In the genomic region with DNA sequence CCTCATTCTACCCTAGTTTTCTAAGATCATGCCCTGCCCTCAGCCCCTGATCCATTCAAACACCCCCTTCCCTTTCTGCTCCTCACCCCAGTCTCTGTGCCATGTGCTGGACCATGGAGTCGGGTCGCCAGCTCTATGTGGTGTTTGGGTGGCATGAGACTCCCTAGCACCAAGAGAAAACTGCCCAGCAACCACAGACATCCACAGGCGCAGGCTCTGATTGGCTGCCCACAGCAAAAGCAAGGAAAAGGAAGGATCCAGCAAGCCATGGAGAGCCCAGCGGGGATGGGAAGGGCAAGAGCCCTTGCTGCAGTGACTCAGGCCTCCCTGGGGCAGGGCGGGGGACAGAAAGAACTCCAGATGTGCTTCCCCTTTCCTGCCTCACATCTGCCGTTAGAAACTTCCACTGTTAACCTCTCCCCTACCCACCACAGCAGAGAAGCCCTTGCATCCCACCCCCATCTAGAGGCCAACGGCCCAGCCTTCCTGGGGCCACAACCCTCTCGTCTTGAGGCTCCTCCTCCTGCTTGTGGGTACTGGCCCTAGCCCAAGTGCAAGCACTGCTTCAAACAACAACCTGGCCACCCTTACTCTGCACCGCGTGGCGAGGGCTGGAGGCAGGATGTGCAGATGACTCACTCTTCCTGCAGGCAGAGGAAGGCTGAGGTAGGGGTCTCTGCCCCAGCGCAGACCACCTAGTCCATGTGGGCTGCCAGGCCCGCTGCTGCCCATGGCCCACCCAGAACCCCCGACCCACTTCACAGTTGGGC, we compare ENCODE assay signal across 8 cellular contexts. TPM values are rescaled to one million over a fixed set of nuclear protein-coding genes. Genes with fewer than 3 reads are reported as not detected.
A peak's percentile ranks its signal among the peaks of the same experiment; 100 is the strongest.
DNase-seq lines count a peak whose midpoint lies in the region; ATAC-seq and TF ChIP-seq lines count a peak whose summit lies in the region.

No MANE protein-coding gene starts in this region.

- ATAC-seq in activated CD4-positive, CD25-positive, alpha-beta regulatory T cell treated with anti-CD3 and anti-CD28 coated beads, Interleukin-2, amount 50 U/mL, for 24 hours: peak; percentile 28 to 45
- ATAC-seq in left colon: peak; percentile 54

- H3K27me3 Mint-ChIP-seq in chondrocyte (ENCODE audit: low read depth): no peaks in the 10 kb centered on the region

- intact Hi-C loops in left colon (cut with DNase I, micrococcal nuclease): loop anchor here in 1 of 2 donors (10.0 kb wide), 1 partner anchor 161 kb away; no protein-coding TSS in a partner anchor

- no peak overlapping the region for H3K4me3 ChIP-seq in H7 (ENCODE audit: insufficient read depth, low read depth, low read length)

- peak overlapping the region; percentile 98 for H3K27ac Mint-ChIP-seq in chondrocyte (ENCODE audit: unreplicated experiment)

- H3K4me1 Mint-ChIP-seq in chondrocyte (ENCODE audit: low read depth): peaks cover 78% of the 10 kb centered on the region

- TF ChIP-seq CTCF in chondrocyte (IDR thresholded peaks at IDR 0.05): no peak

- H3K4me3 Mint-ChIP-seq in chondrocyte (ENCODE audit: unreplicated experiment): peak overlapping the region; percentile 41

- peaks cover 15% of the 10 kb centered on the region for H3K36me3 ChIP-seq in H7 (replicated peaks; ENCODE audit: control insufficient read depth, insufficient read depth, low read length)

- H3K36me3 Mint-ChIP-seq in chondrocyte (ENCODE audit: low read depth): peaks cover 17% of the 10 kb centered on the region

- no peaks in the 10 kb centered on the region for H3K27me3 ChIP-seq in H7 (ENCODE audit: control insufficient read depth, insufficient read depth, low read length)

- peak; percentile 36 for DNase-seq in DMS79 treated with DMSO at 0.1 percent for 48 hours (lab: John Stamatoyannopoulos, UW)
- peak; percentile 89 for DNase-seq in H7
- DNase-seq in NCI-H2029 (lab: John Stamatoyannopoulos, UW): peak; percentile 79
- peak; percentile 95 for DNase-seq in chondrocyte (ENCODE audit: low spot score)
- peak; percentile 85 to 94 for DNase-seq in left colon
- DNase-seq in stimulated activated CD4-positive, alpha-beta T cell treated with anti-CD3 and anti-CD28 coated beads, Interleukin-4, amount 100 ng/mL, for 48 hours (ENCODE audit: low read depth in 2 of 2): peak; percentile 65 to 76
- no peak for DNase-seq in NCI-H146 (lab: John Stamatoyannopoulos, UW)

- H3K9me3 Mint-ChIP-seq in chondrocyte (ENCODE audit: low read depth): no peaks in the 10 kb centered on the region

RNA-seq across cellular contexts. Expression of gene AHNAK, which starts 9.7 kb away (rescaled TPM):
- 8.3 and 11.2 TPM in 2 replicates for total RNA-seq in H7 (2014; rRNA removed; shearing (Covaris generic))
- 476 to 526 TPM (median 514 TPM) in 3 replicates for total RNA-seq in chondrocyte
- total RNA-seq in left colon: 100 to 1,000 TPM; 629 to 631 TPM

RNA-seq across cellular contexts. Expression of gene EEF1G, which starts 17.4 kb away (rescaled TPM):
- total RNA-seq in H7 (2014; rRNA removed; shearing (Covaris generic)): 1,781 and 1,948 TPM in 2 replicates
- total RNA-seq in chondrocyte (1,000 to 1,202 TPM (median 1,017 TPM) in 3 replicates), left colon (1,000 to 10,000 TPM; 1,192 to 1,207 TPM)

RNA-seq across cellular contexts. Expression of gene TUT1, which starts 35.0 kb away (rescaled TPM):
- total RNA-seq in H7 (2014; rRNA removed; shearing (Covaris generic)): 25.8 and 29.4 TPM in 2 replicates
- 9.6 to 15.2 TPM (median 11.8 TPM) in 3 replicates for total RNA-seq in chondrocyte
- total RNA-seq in left colon: 10 to 100 TPM; 14.0 to 14.7 TPM

RNA-seq across cellular contexts. Expression of gene MTA2, which starts 45.4 kb away (rescaled TPM):
- 151 and 166 TPM in 2 replicates for total RNA-seq in H7 (2014; rRNA removed; shearing (Covaris generic))
- total RNA-seq in chondrocyte (81.7 to 89.3 TPM (median 83.0 TPM) in 3 replicates), left colon (10 to 100 TPM; 84.5 to 96.6 TPM)

RNA-seq across cellular contexts. Expression of gene EML3, which starts 56.3 kb away (rescaled TPM):
- 28.0 and 29.3 TPM in 2 replicates for total RNA-seq in H7 (2014; rRNA removed; shearing (Covaris generic))
- total RNA-seq in chondrocyte: 55.2 to 76.6 TPM (median 58.9 TPM) in 3 replicates
- 10 to 100 TPM; 45.4 to 57.9 TPM for total RNA-seq in left colon

Comparison
In these comparisons a context has a peak if more than half of its experiments do, and no peak if none do; other contexts are left out.
1. RNA of gene AHNAK, which starts 9.7 kb away (total RNA-seq): 629 to 631 TPM in left colon and 476 to 526 TPM in chondrocyte; 8.3 to 11.2 TPM in H7; every median in the first group is over 10 times any median in the second.